11 cellular contexts compared by ENCODE assay signal in the genomic region with DNA sequence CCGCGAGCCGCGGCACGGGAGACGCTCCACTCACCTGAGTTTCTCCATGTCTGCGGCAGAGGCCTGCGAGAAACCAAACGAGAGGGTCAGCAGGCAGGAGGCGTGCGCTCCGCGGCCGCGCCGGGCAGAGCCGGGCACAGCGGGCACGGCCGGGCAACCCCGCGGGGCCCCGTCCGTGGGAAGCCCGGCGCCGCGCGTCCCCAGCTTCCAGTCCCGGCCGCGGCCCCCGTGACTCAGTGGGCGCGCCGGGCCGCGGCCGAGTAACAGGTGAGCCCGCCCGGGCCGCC. TPM values are rescaled to one million over a fixed set of nuclear protein-coding genes. Genes with fewer than 3 reads are reported as not detected.
A peak's percentile ranks its signal among the peaks of the same experiment; 100 is the strongest.
DNase-seq lines count a peak whose midpoint lies in the region; ATAC-seq and TF ChIP-seq lines count a peak whose summit lies in the region.
"Had no signal": no experiment of that assay in that cellular context is flagged by ENCODE, and none has a peak within 500 bp of the region (broad histone marks: within the 10 kb centered on the region; RNA-seq: fewer than 3 reads in every experiment).

No MANE protein-coding gene starts in this region.

- no peaks in the 10 kb centered on the region for H3K9me3 ChIP-seq in H9 (ENCODE audit: control insufficient read depth, low read depth, low read length)
- no peaks in the 10 kb centered on the region for H3K9me3 ChIP-seq in iPS-18c (ENCODE audit: control insufficient read depth, insufficient read depth, low read length)

- no peak overlapping the region for H2AK5ac ChIP-seq in H9 (ENCODE audit: insufficient read length, low read length)

- H2BK20ac ChIP-seq in H9 (ENCODE audit: low read depth, low read length, poor library complexity, severe bottlenecking), result no peak overlapping the region

- no peak overlapping the region for H3K27ac Mint-ChIP-seq in H9
- H3K27ac Mint-ChIP-seq in stimulated activated memory B cell treated with anti-CD40 and anti-IgM and Interleukin-4, amounts not matched to agents 10 μg/mL and 1 μg/mL and 100 μg/mL, for 72 hours, result no peak overlapping the region
- H3K27ac Mint-ChIP-seq: IgD-negative memory B cell, natural killer cell had no signal

- H2BK15ac ChIP-seq in H9 (ENCODE audit: low read depth, low read length), result no peak overlapping the region

- no peak overlapping the region for H4K91ac ChIP-seq in H9 (ENCODE audit: insufficient read length, low read depth, low read length)

- H3K27ac ChIP-seq in H9 (ENCODE audit: insufficient read length, low read depth, low read length) (no peak overlapping the region), VCaP (peak overlapping the region; percentile 9; the same call in 1 of the 2 replicates)

- DNase-seq in H9 (no peak), NCI-H2171 treated with DMSO at 0.1 percent for 48 hours (lab: John Stamatoyannopoulos, UW) (no peak)
- DNase-seq: natural killer cell; NCI-H2029 treated with DMSO at 0.1 percent for 48 hours; stimulated activated naive CD4-positive, alpha-beta T cell treated with Interleukin-2 at 50 U/mL for 16 hours had no signal

- no peaks in the 10 kb centered on the region for H3K79me2 ChIP-seq in H9 (ENCODE audit: insufficient read depth, low read length)

- no peak overlapping the region for H3K23ac ChIP-seq in H9 (ENCODE audit: insufficient read length, low read depth, low read length)

- no peak overlapping the region for H3T11ph ChIP-seq in H9 (ENCODE audit: low read length)

- peaks cover 15% of the 10 kb centered on the region for H3K27me3 ChIP-seq in H9 (ENCODE audit: insufficient read depth, low read length)

- peaks cover 8% of the 10 kb centered on the region for H3K23me2 ChIP-seq in H9 (ENCODE audit: insufficient read length, low read depth, low read length, poor library complexity, severe bottlenecking)

- H3K36me3 Mint-ChIP-seq in H9 (ENCODE audit: insufficient read depth in 1 of 3, low read depth in 3 of 3), result no peaks in the 10 kb centered on the region; a peak in 1 of 7 replicates
- H3K36me3 Mint-ChIP-seq in stimulated activated memory B cell treated with anti-CD40 and anti-IgM and Interleukin-4, amounts not matched to agents 10 μg/mL and 1 μg/mL and 100 μg/mL, for 72 hours, result no peaks in the 10 kb centered on the region
- H3K36me3 Mint-ChIP-seq: natural killer cell had no signal

- H3K27me3 Mint-ChIP-seq in H9 (ENCODE audit: low read depth), result peaks cover 83% of the 10 kb centered on the region
- peaks cover 84% of the 10 kb centered on the region for H3K27me3 Mint-ChIP-seq in stimulated activated memory B cell treated with anti-CD40 and anti-IgM and Interleukin-4, amounts not matched to agents 10 μg/mL and 1 μg/mL and 100 μg/mL, for 72 hours

- peak overlapping the region; percentile 71 for H3K4me2 ChIP-seq in H9 (ENCODE audit: insufficient read depth, insufficient read length, low read length)

- H3K14ac ChIP-seq in H9 (ENCODE audit: insufficient read depth, low read length), result no peak overlapping the region

- WGBS in H9 (ENCODE audit: extremely low coverage, insufficient read length, low lambda C conversion rate), result no CpG with 5 or more reads among the region's 42 CpGs

- no peak overlapping the region for H2AFZ ChIP-seq in H9 (ENCODE audit: low read length)

- H4K20me1 ChIP-seq in H9 (ENCODE audit: control insufficient read depth, insufficient read depth, insufficient read length), result no peaks in the 10 kb centered on the region

- H3K4me1 ChIP-seq in H9 (ENCODE audit: insufficient read depth, low read length), result peaks cover 2% of the 10 kb centered on the region; the same call in 1 of the 2 replicates

- no peak overlapping the region for H3K56ac ChIP-seq in H9 (ENCODE audit: insufficient read length, low read depth, low read length)

- H3K4ac ChIP-seq in H9 (ENCODE audit: low read depth, low read length), result no peak overlapping the region

- no peak overlapping the region for H2BK120ac ChIP-seq in H9 (ENCODE audit: low read depth, low read length, poor library complexity, severe bottlenecking)

- H3K9ac ChIP-seq in H9 (ENCODE audit: extremely low read depth, insufficient read length, low read length), result no peak overlapping the region

- peak overlapping the region in 1 of 2 experiments; percentile 68; a peak in 2 of 5 replicates for H3K4me3 Mint-ChIP-seq in H9
- peak overlapping the region; percentile 31 for H3K4me3 Mint-ChIP-seq in stimulated activated memory B cell treated with anti-CD40 and anti-IgM and Interleukin-4, amounts not matched to agents 10 μg/mL and 1 μg/mL and 100 μg/mL, for 72 hours
- H3K4me3 Mint-ChIP-seq: natural killer cell had no signal

- peaks cover 10 to 25% of the 10 kb centered on the region in 2 experiments for H3K4me1 Mint-ChIP-seq in H9
- H3K4me1 Mint-ChIP-seq in stimulated activated memory B cell treated with anti-CD40 and anti-IgM and Interleukin-4, amounts not matched to agents 10 μg/mL and 1 μg/mL and 100 μg/mL, for 72 hours, result peaks cover 45% of the 10 kb centered on the region

- no peaks in the 10 kb centered on the region for H3K9me3 Mint-ChIP-seq in H9
- no peaks in the 10 kb centered on the region for H3K9me3 Mint-ChIP-seq in stimulated activated memory B cell treated with anti-CD40 and anti-IgM and Interleukin-4, amounts not matched to agents 10 μg/mL and 1 μg/mL and 100 μg/mL, for 72 hours
- H3K9me3 Mint-ChIP-seq: natural killer cell had no signal

- ATAC-seq in stimulated activated memory B cell treated with anti-CD40 and anti-IgM and Interleukin-4, amounts not matched to agents 10 μg/mL and 1 μg/mL and 100 μg/mL, for 72 hours, result no peak
- no peak for ATAC-seq in HG02759 (IDR thresholded peaks at IDR 0.05; ENCODE audit: unreplicated experiment)
- no peak for ATAC-seq in HG03135 (IDR thresholded peaks at IDR 0.05; ENCODE audit: unreplicated experiment)

- no peak overlapping the region for H2BK5ac ChIP-seq in H9 (ENCODE audit: insufficient read length, low read length)

- H3K79me1 ChIP-seq in H9 (ENCODE audit: insufficient read depth, low read depth, low read length, poor library complexity, severe bottlenecking), result no peaks in the 10 kb centered on the region

- TF ChIP-seq CTCF in H9 (conservative IDR thresholded peaks at IDR 0.05) (no peak), VCaP (conservative IDR thresholded peaks at IDR 0.05) (no peak)

- H3K4me3 ChIP-seq in iPS-18c (ENCODE audit: insufficient read depth, low read depth, low read length), result peak overlapping the region; percentile 59

- no peak overlapping the region for H4K5ac ChIP-seq in H9 (ENCODE audit: insufficient read length, low read depth, low read length)

- no peak overlapping the region for H4K8ac ChIP-seq in H9 (replicated peaks; ENCODE audit: insufficient read length, low read depth, low read length)

- no peak overlapping the region for H3K18ac ChIP-seq in H9 (ENCODE audit: insufficient read length, low read depth, low read length)

- H2BK12ac ChIP-seq in H9 (ENCODE audit: insufficient read length, low read depth, low read length), result no peak overlapping the region

RNA-seq across cellular contexts. Expression of a gene that starts 19.4 kb away (rescaled TPM):
- total RNA-seq in H9 (2021), result 2.6 and 2.7 TPM in 2 replicates
